8 cellular contexts compared by ENCODE assay signal in the genomic region with DNA sequence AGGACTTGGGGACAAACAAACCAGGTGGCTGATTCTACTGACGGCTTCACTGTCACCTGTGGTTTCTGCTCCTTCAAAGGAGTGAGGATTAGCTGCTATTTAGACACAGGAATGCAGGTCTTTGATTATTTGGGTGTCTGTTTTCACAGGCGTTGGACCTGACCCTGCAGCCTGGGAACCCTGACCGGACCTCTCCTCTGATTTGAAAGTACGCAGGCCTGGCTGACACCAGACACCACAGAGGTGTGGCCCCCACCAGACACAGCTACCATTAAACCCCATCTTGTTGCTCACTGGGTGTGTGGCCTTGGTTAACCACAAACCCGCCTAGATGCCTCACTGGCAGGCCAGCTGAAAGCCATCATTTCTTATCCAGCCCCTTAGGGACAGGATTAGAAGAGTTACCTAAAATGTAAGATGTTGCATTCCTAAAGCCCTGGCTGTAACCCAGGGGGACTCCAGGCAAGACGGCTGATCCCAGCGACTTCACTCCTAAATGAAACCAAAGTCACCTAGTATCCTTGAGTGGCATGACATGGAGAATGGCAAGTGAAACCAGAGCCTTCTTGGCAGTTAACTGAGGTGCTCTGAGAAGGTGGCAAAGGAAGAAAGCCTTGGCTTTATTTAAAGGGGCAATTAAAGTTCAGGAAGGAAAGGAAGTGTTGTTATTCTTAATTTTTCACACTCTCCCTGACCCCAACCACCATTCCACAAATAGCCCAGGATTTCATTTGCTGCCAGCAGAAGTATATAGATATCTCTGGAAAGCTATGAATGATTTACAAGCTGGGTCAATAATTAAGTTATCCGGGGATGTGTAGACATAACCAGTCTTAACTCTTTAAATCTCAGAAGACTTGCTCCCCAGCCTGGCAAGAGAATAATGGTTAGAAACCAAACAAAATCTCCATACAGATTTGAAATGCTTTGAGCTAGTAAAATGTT.
DNase-seq lines count a peak whose midpoint lies in the region; ATAC-seq, FAIRE-seq and TF ChIP-seq lines count a peak whose summit lies in the region.

No MANE protein-coding gene starts in this region.

- peak; percentile 34 for DNase-seq in GM19239 (ENCODE audit: insufficient read length, low spot score)
- DNase-seq in K562 (ENCODE audit: extremely low read depth in 1 of 4, low spot score in 3 of 4) = peak in 1 of 4 experiments; percentile 34
- DNase-seq in psoas muscle = no peak
- no peak for DNase-seq in NCI-H748 (lab: John Stamatoyannopoulos, UW; ENCODE audit: unreplicated experiment)
- no peak for DNase-seq in tibial nerve (ENCODE audit: low spot score in 2 of 2)
- no peak for DNase-seq in NCI-H510A treated with DMSO at 0.1 percent for 48 hours (lab: John Stamatoyannopoulos, UW)

- peak overlapping the region in 1 of 2 experiments; percentile 8; a peak in 1 of 4 replicates for H3K9ac ChIP-seq in K562 (ENCODE audit: insufficient read depth in 1 of 2, low read depth in 2 of 2, low read length in 2 of 2)

- CTCF ChIA-PET in K562 (lab: Yijun Ruan, JAX; ENCODE audit: low intra/inter-chr PET ratio) = no interaction called here

- WGBS in K562 (ENCODE audit: insufficient coverage, low coverage, missing lambda C conversion rate) = 15% methylated on average over 8 of the region's 8 CpGs
- 18 to 28% (median 19%) methylated on average over 8 of the region's 8 CpGs for WGBS in psoas muscle, 3 donors
- 53 to 58% methylated on average over 8 of the region's 8 CpGs for WGBS in tibial nerve, 2 donors

- H3K4me1 ChIP-seq in K562 (replicated peaks in 1 of 2; ENCODE audit: control insufficient read depth in 2 of 2, insufficient read depth in 2 of 2, low read length in 2 of 2) (peaks cover 4 to 5% of the 10 kb centered on the region in 2 experiments; a peak in 3 of 5 replicates), psoas muscle (peaks cover 29% of the 10 kb centered on the region), tibial nerve (no peaks in the 10 kb centered on the region)

- no peak for TF ChIP-seq EP300 in K562 (IDR thresholded peaks at IDR 0.05; ENCODE audit: low read length)
- TF ChIP-seq EP300 in tibial nerve (IDR thresholded peaks at IDR 0.05) = no peak

- TF ChIP-seq RAD21 in K562 (CRISPR knock-in tag; conservative IDR thresholded peaks at IDR 0.05 in 1 of 2, IDR thresholded peaks at IDR 0.05 in 1 of 2) = no peak

- no peak overlapping the region for H3K4me3 ChIP-seq in K562
- no peak overlapping the region for H3K4me3 ChIP-seq in psoas muscle
- H3K4me3 ChIP-seq in tibial nerve = no peak overlapping the region

- POLR2A ChIA-PET in K562 (lab: Yijun Ruan, JAX) = no interaction called here

- H3K27ac ChIP-seq in K562 (ENCODE audit: extremely low read depth, low read depth, low read length) = no peak overlapping the region
- H3K27ac ChIP-seq in psoas muscle = peak overlapping the region; percentile 70
- H3K27ac ChIP-seq in tibial nerve = no peak overlapping the region

- ATAC-seq in HG03442 (IDR thresholded peaks at IDR 0.05; ENCODE audit: unreplicated experiment) = peak; percentile 83
- peak; percentile 63 for ATAC-seq in K562
- ATAC-seq in psoas muscle = peak; percentile 54 to 94 (median 86)
- no peak for ATAC-seq in GM19455 (IDR thresholded peaks at IDR 0.05; ENCODE audit: unreplicated experiment)

- no peaks in the 10 kb centered on the region for H4K20me1 ChIP-seq in K562 (replicated peaks; ENCODE audit: control insufficient read depth, insufficient read depth, low read length)

- TF ChIP-seq POLR2A in K562 (conservative IDR thresholded peaks at IDR 0.05) = no peak
- TF ChIP-seq POLR2A in tibial nerve (IDR thresholded peaks at IDR 0.05) = no peak

- no peaks in the 10 kb centered on the region for H3K79me2 ChIP-seq in K562 (ENCODE audit: control insufficient read depth, insufficient read depth, low read length)

- in situ Hi-C loops in K562 (cut with MboI) = no loop called here

- H3K4me2 ChIP-seq in K562 (ENCODE audit: insufficient read depth, low read length) = no peak overlapping the region

- FAIRE-seq in GM19239 (lab: Jason Lieb, UNC) = peak; percentile 89
- FAIRE-seq in K562 (lab: Jason Lieb, UNC) = no peak

- no peaks in the 10 kb centered on the region for H3K36me3 ChIP-seq in K562 (ENCODE audit: control insufficient read depth, insufficient read depth, low read length)
- H3K36me3 ChIP-seq in psoas muscle (ENCODE audit: insufficient read depth in 1 of 2, low read depth in 1 of 2) = no peaks in the 10 kb centered on the region
- H3K36me3 ChIP-seq in tibial nerve = no peaks in the 10 kb centered on the region

- TF ChIP-seq CTCF in K562 (IDR thresholded peaks at IDR 0.05 in 2 of 3, conservative IDR thresholded peaks at IDR 0.05 in 1 of 3; ENCODE audit: insufficient read depth in 2 of 3, low read depth in 1 of 3, low read length in 3 of 3) (no peak), psoas muscle (IDR thresholded peaks at IDR 0.05) (no peak), tibial nerve (IDR thresholded peaks at IDR 0.05) (no peak)

- H3K9me3 ChIP-seq in K562 (replicated peaks; ENCODE audit: control insufficient read depth, insufficient read depth, low read depth, low read length) = no peaks in the 10 kb centered on the region
- peaks cover 5% of the 10 kb centered on the region for H3K9me3 ChIP-seq in psoas muscle
- no peaks in the 10 kb centered on the region for H3K9me3 ChIP-seq in tibial nerve

- H3K9me1 ChIP-seq in K562 (ENCODE audit: control insufficient read depth, insufficient read depth, low read length) = no peaks in the 10 kb centered on the region

- H2AFZ ChIP-seq in K562 (ENCODE audit: low read depth, low read length) = no peak overlapping the region

- intact Hi-C loops in K562 (cut with micrococcal nuclease) (no loop called here), psoas muscle (cut with DNase I) (no loop called here)

- BruUV-seq in K562 (replicated peaks; lab: Mats Ljungman, UMichigan) = no TSS peak

- no peaks in the 10 kb centered on the region for H3K27me3 ChIP-seq in K562 (ENCODE audit: control insufficient read depth in 2 of 2, insufficient read depth in 2 of 2, low read length in 2 of 2)
- no peaks in the 10 kb centered on the region for H3K27me3 ChIP-seq in psoas muscle (ENCODE audit: insufficient read depth in 3 of 3, low read length in 2 of 3)
- no peaks in the 10 kb centered on the region for H3K27me3 ChIP-seq in tibial nerve

TF ChIP-seq in K562, 482 proteins besides CTCF, POLR2A, EP300 and RAD21 (continues in another document):
- TF ChIP-seq, protein P1, sequence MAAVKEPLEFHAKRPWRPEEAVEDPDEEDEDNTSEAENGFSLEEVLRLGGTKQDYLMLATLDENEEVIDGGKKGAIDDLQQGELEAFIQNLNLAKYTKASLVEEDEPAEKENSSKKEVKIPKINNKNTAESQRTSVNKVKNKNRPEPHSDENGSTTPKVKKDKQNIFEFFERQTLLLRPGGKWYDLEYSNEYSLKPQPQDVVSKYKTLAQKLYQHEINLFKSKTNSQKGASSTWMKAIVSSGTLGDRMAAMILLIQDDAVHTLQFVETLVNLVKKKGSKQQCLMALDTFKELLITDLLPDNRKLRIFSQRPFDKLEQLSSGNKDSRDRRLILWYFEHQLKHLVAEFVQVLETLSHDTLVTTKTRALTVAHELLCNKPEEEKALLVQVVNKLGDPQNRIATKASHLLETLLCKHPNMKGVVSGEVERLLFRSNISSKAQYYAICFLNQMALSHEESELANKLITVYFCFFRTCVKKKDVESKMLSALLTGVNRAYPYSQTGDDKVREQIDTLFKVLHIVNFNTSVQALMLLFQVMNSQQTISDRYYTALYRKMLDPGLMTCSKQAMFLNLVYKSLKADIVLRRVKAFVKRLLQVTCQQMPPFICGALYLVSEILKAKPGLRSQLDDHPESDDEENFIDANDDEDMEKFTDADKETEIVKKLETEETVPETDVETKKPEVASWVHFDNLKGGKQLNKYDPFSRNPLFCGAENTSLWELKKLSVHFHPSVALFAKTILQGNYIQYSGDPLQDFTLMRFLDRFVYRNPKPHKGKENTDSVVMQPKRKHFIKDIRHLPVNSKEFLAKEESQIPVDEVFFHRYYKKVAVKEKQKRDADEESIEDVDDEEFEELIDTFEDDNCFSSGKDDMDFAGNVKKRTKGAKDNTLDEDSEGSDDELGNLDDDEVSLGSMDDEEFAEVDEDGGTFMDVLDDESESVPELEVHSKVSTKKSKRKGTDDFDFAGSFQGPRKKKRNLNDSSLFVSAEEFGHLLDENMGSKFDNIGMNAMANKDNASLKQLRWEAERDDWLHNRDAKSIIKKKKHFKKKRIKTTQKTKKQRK (IDR thresholded peaks at IDR 0.05; ENCODE audit: borderline replicate concordance, low read depth, low read length) = no peak
- TF ChIP-seq YY1 (IDR thresholded peaks at IDR 0.05; ENCODE audit: borderline replicate concordance in 1 of 3, control insufficient read depth in 1 of 3, extremely low read depth in 1 of 3, insufficient read depth in 3 of 3, insufficient read length in 1 of 3, insufficient replicate concordance in 2 of 3, low read depth in 1 of 3, low read length in 2 of 3) (peak in 1 of 3 experiments; percentile 20), ZNF830 (CRISPR knock-in tag; IDR thresholded peaks at IDR 0.05) (no peak), ZNF212 (CRISPR knock-in tag; IDR thresholded peaks at IDR 0.05) (no peak)
- TF ChIP-seq, protein P2, sequence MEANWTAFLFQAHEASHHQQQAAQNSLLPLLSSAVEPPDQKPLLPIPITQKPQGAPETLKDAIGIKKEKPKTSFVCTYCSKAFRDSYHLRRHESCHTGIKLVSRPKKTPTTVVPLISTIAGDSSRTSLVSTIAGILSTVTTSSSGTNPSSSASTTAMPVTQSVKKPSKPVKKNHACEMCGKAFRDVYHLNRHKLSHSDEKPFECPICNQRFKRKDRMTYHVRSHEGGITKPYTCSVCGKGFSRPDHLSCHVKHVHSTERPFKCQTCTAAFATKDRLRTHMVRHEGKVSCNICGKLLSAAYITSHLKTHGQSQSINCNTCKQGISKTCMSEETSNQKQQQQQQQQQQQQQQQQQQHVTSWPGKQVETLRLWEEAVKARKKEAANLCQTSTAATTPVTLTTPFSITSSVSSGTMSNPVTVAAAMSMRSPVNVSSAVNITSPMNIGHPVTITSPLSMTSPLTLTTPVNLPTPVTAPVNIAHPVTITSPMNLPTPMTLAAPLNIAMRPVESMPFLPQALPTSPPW (CRISPR knock-in tag; IDR thresholded peaks at IDR 0.05) = 0 out of 2 replicates have a peak, but pooled peaks have one; percentile 27
